1 cellular context compared by ENCODE assay signal in genomic region chr17:64423881-64424280, GRCh38.
TF ChIP-seq lines count a peak whose summit lies in the region.

No MANE protein-coding gene starts in this region.

TF ChIP-seq in GM23338, 12 proteins besides CTCF, POLR2A, EP300 and RAD21 (continued from another document):
- no peak for TF ChIP-seq ETS1 (IDR thresholded peaks at IDR 0.05)
- TF ChIP-seq REST (IDR thresholded peaks at IDR 0.05; ENCODE audit: unreplicated experiment): no peak
- TF ChIP-seq ZNF462 (CRISPR knock-in tag; IDR thresholded peaks at IDR 0.05): no peak
- TF ChIP-seq JUNB (IDR thresholded peaks at IDR 0.05; ENCODE audit: unreplicated experiment): no peak
- no peak for TF ChIP-seq EZH2phosphoT487 (IDR thresholded peaks at IDR 0.05; ENCODE audit: unreplicated experiment)
- TF ChIP-seq POLR2AphosphoS5 (IDR thresholded peaks at IDR 0.05; ENCODE audit: low read depth): no peak
- no peak for TF ChIP-seq STAT1 (IDR thresholded peaks at IDR 0.05; ENCODE audit: unreplicated experiment)
- TF ChIP-seq EZH2 (IDR thresholded peaks at IDR 0.05; ENCODE audit: low read depth, unreplicated experiment): no peak
